ENCODE assay signal across 11 cellular contexts in genomic region chr5:177809209-177809913, GRCh38. TPM values are rescaled to one million over a fixed set of nuclear protein-coding genes. Genes with fewer than 3 reads are reported as not detected.
DNase-seq lines count a peak whose midpoint lies in the region; ATAC-seq, FAIRE-seq and TF ChIP-seq lines count a peak whose summit lies in the region.
"Not testable (repeated sequence)": the region's sequence is repeated elsewhere in the genome, so short reads cannot be mapped to it uniquely, and the experiment has no call there.
"Had no signal": no experiment of that assay in that cellular context is flagged by ENCODE, and none has a peak within 500 bp of the region (broad histone marks: within the 10 kb centered on the region; RNA-seq: fewer than 3 reads in every experiment).

No MANE protein-coding gene starts in this region.

- not testable (repeated sequence) for H3K4me2 ChIP-seq in K562 (ENCODE audit: insufficient read depth, low read length)

- not testable (repeated sequence) for H3K9me1 ChIP-seq in K562 (ENCODE audit: control insufficient read depth, insufficient read depth, low read length)

- H3K9ac ChIP-seq in K562 (ENCODE audit: insufficient read depth in 1 of 2, low read depth in 2 of 2, low read length in 2 of 2): not testable (repeated sequence)

- H3K27me3 ChIP-seq in K562 (ENCODE audit: control insufficient read depth in 2 of 2, insufficient read depth in 2 of 2, low read length in 2 of 2): not testable (repeated sequence)

- H3K9me3 ChIP-seq in K562 (replicated peaks; ENCODE audit: control insufficient read depth, insufficient read depth, low read depth, low read length): not testable (repeated sequence)

- not testable (repeated sequence) for H3K4me3 Mint-ChIP-seq in T-helper 2 cell treated with Interferon-gamma antibody and Interleukin-4, amounts not matched to agents 5 μg/mL and 100 μg/mL, for 36 hours; activated CD8-positive, alpha-beta T cell treated with anti-CD3 and anti-CD28 coated beads for 36 hours
- H3K4me3 Mint-ChIP-seq in activated T-helper 17 cell treated with anti-CD3 and anti-CD28 coated beads, Interleukin-2, amount 50 U/mL, for 72 hours: peak overlapping the region; percentile 65

- TF ChIP-seq RAD21 in K562 (CRISPR knock-in tag; conservative IDR thresholded peaks at IDR 0.05 in 1 of 2, IDR thresholded peaks at IDR 0.05 in 1 of 2): not testable (repeated sequence)

- H3K4me1 ChIP-seq in K562 (replicated peaks in 1 of 2; ENCODE audit: control insufficient read depth in 2 of 2, insufficient read depth in 2 of 2, low read length in 2 of 2): not testable (repeated sequence)

- not testable (repeated sequence) for H3K4me3 ChIP-seq in K562

- 30% methylated on average over 2 of the region's 11 CpGs for WGBS in K562 (ENCODE audit: insufficient coverage, low coverage, missing lambda C conversion rate)

- H3K79me2 ChIP-seq in K562 (ENCODE audit: control insufficient read depth, insufficient read depth, low read length): not testable (repeated sequence)

- not testable (repeated sequence) for TF ChIP-seq EP300 in K562 (IDR thresholded peaks at IDR 0.05; ENCODE audit: low read length)

- intact Hi-C loops in activated CD8-positive, alpha-beta T cell treated with anti-CD3 and anti-CD28 coated beads for 36 hours (cut with micrococcal nuclease); K562 (cut with micrococcal nuclease): not testable (repeated sequence)

- peak; percentile 36 for FAIRE-seq in GM12892 (lab: Jason Lieb, UNC)
- FAIRE-seq in K562 (lab: Jason Lieb, UNC): not testable (repeated sequence)

- H3K36me3 ChIP-seq in K562 (ENCODE audit: control insufficient read depth, insufficient read depth, low read length): not testable (repeated sequence)

- H4K20me1 ChIP-seq in K562 (replicated peaks; ENCODE audit: control insufficient read depth, insufficient read depth, low read length): not testable (repeated sequence)

- H3K27ac ChIP-seq in K562 (ENCODE audit: extremely low read depth, low read depth, low read length): not testable (repeated sequence)

- DNase-seq in GM12892 (ENCODE audit: insufficient read length); K562 (ENCODE audit: extremely low read depth in 1 of 4, low spot score in 3 of 4); left lobe of liver (ENCODE audit: low spot score): not testable (repeated sequence)
- DNase-seq in T-helper 2 cell treated with Interferon-gamma antibody and Interleukin-4, amounts not matched to agents 5 μg/mL and 100 μg/mL, for 36 hours (ENCODE audit: low spot score): peak; percentile 18
- DNase-seq in activated CD8-positive, alpha-beta T cell treated with anti-CD3 and anti-CD28 coated beads for 36 hours: peak; percentile 80
- peak; percentile 24 for DNase-seq in stimulated activated CD4-positive, alpha-beta T cell treated with anti-CD3 and anti-CD28 coated beads, Interleukin-4, amount 100 ng/mL, for 1 hour

- ATAC-seq in activated CD8-positive, alpha-beta T cell treated with anti-CD3 and anti-CD28 coated beads for 36 hours: peak; percentile 82
- peak; percentile 90 for ATAC-seq in activated T-helper 17 cell treated with anti-CD3 and anti-CD28 coated beads, Interleukin-2, amount 50 U/mL, for 72 hours (replicated peaks)
- ATAC-seq in K562: peak; percentile 65
- peak; percentile 93 for ATAC-seq in left lobe of liver

- in situ Hi-C loops in K562 (cut with MboI): not testable (repeated sequence)

- not testable (repeated sequence) for H3K36me3 Mint-ChIP-seq in T-helper 2 cell treated with Interferon-gamma antibody and Interleukin-4, amounts not matched to agents 5 μg/mL and 100 μg/mL, for 36 hours (ENCODE audit: low read depth); activated CD8-positive, alpha-beta T cell treated with anti-CD3 and anti-CD28 coated beads for 36 hours (ENCODE audit: low read depth); activated T-helper 17 cell treated with anti-CD3 and anti-CD28 coated beads, Interleukin-2, amount 50 U/mL, for 72 hours (ENCODE audit: low read depth)

- H3K4me1 Mint-ChIP-seq in T-helper 2 cell treated with Interferon-gamma antibody and Interleukin-4, amounts not matched to agents 5 μg/mL and 100 μg/mL, for 36 hours (ENCODE audit: low read depth); activated CD8-positive, alpha-beta T cell treated with anti-CD3 and anti-CD28 coated beads for 36 hours (ENCODE audit: low read depth); activated T-helper 17 cell treated with anti-CD3 and anti-CD28 coated beads, Interleukin-2, amount 50 U/mL, for 72 hours: not testable (repeated sequence)

- not testable (repeated sequence) for H3K9me3 Mint-ChIP-seq in T-helper 2 cell treated with Interferon-gamma antibody and Interleukin-4, amounts not matched to agents 5 μg/mL and 100 μg/mL, for 36 hours; activated CD8-positive, alpha-beta T cell treated with anti-CD3 and anti-CD28 coated beads for 36 hours; activated T-helper 17 cell treated with anti-CD3 and anti-CD28 coated beads, Interleukin-2, amount 50 U/mL, for 72 hours

- CTCF ChIA-PET in activated CD8-positive, alpha-beta T cell treated with anti-CD3 and anti-CD28 coated beads for 36 hours (lab: Charles Lee); K562 (lab: Yijun Ruan, JAX; ENCODE audit: low intra/inter-chr PET ratio): not testable (repeated sequence)

- not testable (repeated sequence) for TF ChIP-seq CTCF in activated CD8-positive, alpha-beta T cell treated with anti-CD3 and anti-CD28 coated beads for 36 hours (IDR thresholded peaks at IDR 0.05); K562 (IDR thresholded peaks at IDR 0.05 in 2 of 3, conservative IDR thresholded peaks at IDR 0.05 in 1 of 3; ENCODE audit: insufficient read depth in 2 of 3, low read depth in 1 of 3, low read length in 3 of 3)

- not testable (repeated sequence) for H3K27ac Mint-ChIP-seq in T-helper 2 cell treated with Interferon-gamma antibody and Interleukin-4, amounts not matched to agents 5 μg/mL and 100 μg/mL, for 36 hours; activated CD8-positive, alpha-beta T cell treated with anti-CD3 and anti-CD28 coated beads for 36 hours; activated T-helper 17 cell treated with anti-CD3 and anti-CD28 coated beads, Interleukin-2, amount 50 U/mL, for 72 hours

- H3K27me3 Mint-ChIP-seq in T-helper 2 cell treated with Interferon-gamma antibody and Interleukin-4, amounts not matched to agents 5 μg/mL and 100 μg/mL, for 36 hours (ENCODE audit: low read depth); activated CD8-positive, alpha-beta T cell treated with anti-CD3 and anti-CD28 coated beads for 36 hours; activated T-helper 17 cell treated with anti-CD3 and anti-CD28 coated beads, Interleukin-2, amount 50 U/mL, for 72 hours: not testable (repeated sequence)

- not testable (repeated sequence) for H2AFZ ChIP-seq in K562 (ENCODE audit: low read depth, low read length)

- POLR2A ChIA-PET in activated CD8-positive, alpha-beta T cell treated with anti-CD3 and anti-CD28 coated beads for 36 hours (lab: Charles Lee); K562 (lab: Yijun Ruan, JAX): not testable (repeated sequence)

- TF ChIP-seq POLR2A in GM12892 (IDR thresholded peaks at IDR 0.05; ENCODE audit: low read depth, low read length); K562 (conservative IDR thresholded peaks at IDR 0.05): not testable (repeated sequence)

- not testable (repeated sequence) for BruUV-seq in K562 (replicated peaks; lab: Mats Ljungman, UMichigan)

RNA-seq across cellular contexts. Expression of gene FAM153A, which starts 26.7 kb away (rescaled TPM):
- polyA plus RNA-seq in GM12892 (2012; ENCODE audit: missing spikeins): not detected
- total RNA-seq in activated CD8-positive, alpha-beta T cell treated with anti-CD3 and anti-CD28 coated beads for 36 hours: 10 to 100 TPM; 56.9 to 65.4 TPM
- total RNA-seq in activated T-helper 17 cell treated with anti-CD3 and anti-CD28 coated beads, Interleukin-2, amount 50 U/mL, for 72 hours: 100 to 1,000 TPM in 1 of 2 donors, 10 to 100 TPM in 1; 34.0 to 127 TPM
- 0.09 TPM in 1 of 2 replicates, not detected in the other for total RNA-seq in K562 (2011; cell fraction: chromatin; rRNA removed; ENCODE audit: low replicate concordance)
- not detected in 2 replicates for total RNA-seq in K562 (2011; cell fraction: nucleolus; rRNA removed)
- not detected in 2 replicates for total RNA-seq in K562 (2011; cell fraction: nucleoplasm; rRNA removed)
- total RNA-seq in K562 (2014; rRNA removed) (not detected in 2 replicates), K562 (2014; rRNA removed; fragmentation: Illumina TruSeq; extraction: Trizol) (not detected in 2 replicates), K562 (2015; rRNA removed; fragmentation: Illumina TruSeq; extraction: Trizol) (not detected in 2 replicates), K562 (2021) (not detected in 2 replicates), left lobe of liver (0.73 TPM)
- polyA plus RNA-seq in K562 (2011; rRNA removed) (0.01 TPM in 1 of 2 replicates, not detected in the other), K562 (2014; fragmentation: Illumina TruSeq; extraction: Trizol) (not detected in 2 replicates), K562 (2014; fragmentation: Nextera tagmentation; extraction: Ambion mirVana) (under 1 TPM; 0.13 to 0.21 TPM), K562 (2014; rRNA removed) (not detected in 2 replicates)
- polyA plus RNA-seq in K562 (2011; cell fraction: cytosol; rRNA removed): not detected in 2 replicates
- not detected in 2 replicates for polyA plus RNA-seq in K562 (2011; cell fraction: nucleus; rRNA removed)
- polyA plus RNA-seq in K562 (2012): 0.10 and 0.17 TPM in 2 replicates
- polyA minus RNA-seq in K562 (2011; rRNA and poly(A)+ RNA removed): not detected in 2 replicates
- polyA minus RNA-seq in K562 (2011; cell fraction: cytosol; rRNA and poly(A)+ RNA removed): not detected in 2 replicates
- polyA minus RNA-seq in K562 (2011; cell fraction: nucleus; rRNA and poly(A)+ RNA removed): not detected in 2 replicates
- total RNA-seq: GM23248, HT-29, PC-9 had no signal
- polyA plus RNA-seq: AG04450, GM23248 had no signal

Comparison
In these comparisons a context has a peak if more than half of its experiments do, and no peak if none do; other contexts are left out.
1. RNA of gene FAM153A, which starts 26.7 kb away (total RNA-seq): 34.0 to 127 TPM in activated T-helper 17 cell treated with anti-CD3 and anti-CD28 coated beads, Interleukin-2, amount 50 U/mL, for 72 hours and 56.9 to 65.4 TPM in activated CD8-positive, alpha-beta T cell treated with anti-CD3 and anti-CD28 coated beads for 36 hours; 0.73 TPM in left lobe of liver (single experiment) and 0.09 TPM in K562; every median in the first group is over 10 times any median in the second.
2. Peak in every context shown above with its lines, with median percentiles within 50 percentile points of each other: ATAC-seq.